1 cellular context compared by ENCODE assay signal in genomic region chr5:107483196-107483595, GRCh38.
TF ChIP-seq lines count a peak whose summit lies in the region.

No MANE protein-coding gene starts in this region.

TF ChIP-seq in GM23338, 12 proteins besides CTCF, POLR2A, EP300 and RAD21 (continued from another document):
- TF ChIP-seq REST (IDR thresholded peaks at IDR 0.05; ENCODE audit: unreplicated experiment), result no peak
- TF ChIP-seq EZH2 (IDR thresholded peaks at IDR 0.05; ENCODE audit: low read depth, unreplicated experiment), result no peak
- TF ChIP-seq CREB1 (CRISPR knock-in tag; IDR thresholded peaks at IDR 0.05; ENCODE audit: low read depth), result no peak
- TF ChIP-seq EZH2phosphoT487 (IDR thresholded peaks at IDR 0.05; ENCODE audit: unreplicated experiment), result no peak
- no peak for TF ChIP-seq POLR2AphosphoS5 (IDR thresholded peaks at IDR 0.05; ENCODE audit: low read depth)
- TF ChIP-seq ETS1 (IDR thresholded peaks at IDR 0.05), result no peak
